8 cellular contexts compared by ENCODE assay signal in the genomic region with DNA sequence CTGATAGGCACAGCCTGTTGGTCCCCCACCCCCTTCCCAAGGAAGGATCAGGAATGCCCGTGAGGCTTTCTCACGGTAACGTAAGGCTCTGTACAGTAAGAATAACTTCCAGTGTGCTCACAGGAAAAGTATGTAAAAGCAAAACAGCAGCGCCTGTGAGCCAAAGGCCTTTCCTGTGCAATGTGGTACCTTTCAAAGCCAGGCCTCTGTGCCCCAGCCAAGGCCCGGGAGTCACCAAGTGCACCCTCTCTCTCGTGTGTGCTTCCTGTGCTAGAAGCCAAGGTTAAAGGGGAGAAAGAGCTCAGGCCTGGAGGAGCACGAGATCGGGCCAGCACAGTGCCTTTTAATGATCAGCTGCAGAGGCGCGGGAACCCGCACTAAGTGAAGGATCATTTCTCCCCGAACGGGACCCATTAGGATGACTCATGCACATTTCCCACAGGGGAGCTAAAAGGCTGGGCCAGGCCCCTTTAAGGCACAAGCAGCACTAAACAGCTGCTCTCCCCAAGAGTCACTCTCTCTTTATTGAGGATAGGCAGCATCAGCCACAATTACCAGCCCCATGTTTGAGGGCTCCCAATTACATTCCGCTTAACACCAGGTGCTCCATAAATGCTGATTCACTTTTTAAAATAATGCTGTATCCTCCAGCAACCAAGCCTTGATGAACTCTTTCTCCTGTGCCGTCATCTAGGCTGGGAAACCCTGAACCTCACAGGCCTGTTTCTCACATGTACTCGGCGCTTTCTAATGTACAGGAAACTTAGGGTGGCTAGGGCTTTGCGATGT. TPM values are rescaled to one million over a fixed set of nuclear protein-coding genes. Genes with fewer than 3 reads are reported as not detected.
DNase-seq lines count a peak whose midpoint lies in the region; ATAC-seq and TF ChIP-seq lines count a peak whose summit lies in the region.

No MANE protein-coding gene starts in this region.

- H2AFZ ChIP-seq in SK-N-SH (ENCODE audit: low read depth): no peak overlapping the region

- no peaks in the 10 kb centered on the region for H3K9me2 ChIP-seq in SK-N-SH

- H3K27me3 ChIP-seq in SK-N-SH (ENCODE audit: insufficient read depth) (no peaks in the 10 kb centered on the region), heart right ventricle (no peaks in the 10 kb centered on the region)

- H3K4me3 ChIP-seq in SK-N-SH (ENCODE audit: low read depth in 2 of 2, low read length in 1 of 2) (no peak overlapping the region), heart right ventricle (peak overlapping the region in 1 of 10 donors; percentile 2), skin epidermis (no peak overlapping the region)

- peaks cover 35% of the 10 kb centered on the region for H3F3A ChIP-seq in SK-N-SH (replicated peaks; ENCODE audit: insufficient read depth)

- DNase-seq in NCI-H345 (lab: John Stamatoyannopoulos, UW) (peak; percentile 22), NCI-H345 treated with DMSO at 0.1 percent for 48 hours (lab: John Stamatoyannopoulos, UW; ENCODE audit: unreplicated experiment) (no peak), SK-N-SH (peak; percentile 47), heart right ventricle (peak; percentile 35 to 59)
- no peak for DNase-seq in effector CD4-positive, alpha-beta T cell
- DNase-seq in activated naive CD4-positive, alpha-beta T cell treated with anti-CD3 and anti-CD28 coated beads, Interleukin-2, amount 50 U/mL, for 72 hours (ENCODE audit: low spot score in 2 of 2): no peak

- no peaks in the 10 kb centered on the region for H4K20me1 ChIP-seq in SK-N-SH (ENCODE audit: insufficient read depth)

- peak overlapping the region; percentile 64 for H3K9ac ChIP-seq in SK-N-SH

- peak overlapping the region; percentile 88 to 100 for H3K27ac ChIP-seq in SK-N-SH (ENCODE audit: low read depth in 2 of 2, low read length in 1 of 2)
- peak overlapping the region; percentile 64 to 89 (median 78) for H3K27ac ChIP-seq in heart right ventricle
- H3K27ac ChIP-seq in skin epidermis: peak overlapping the region in 18 of 21 experiments; percentile 3 to 74 (median 60)

- TF ChIP-seq CTCF in SK-N-SH (IDR thresholded peaks at IDR 0.05) (no peak), heart right ventricle (IDR thresholded peaks at IDR 0.05) (no peak)

- H3K36me3 Mint-ChIP-seq in activated naive CD4-positive, alpha-beta T cell treated with anti-CD3 and anti-CD28 coated beads, Interleukin-2, amount 50 U/mL, for 72 hours: no peaks in the 10 kb centered on the region

- no peak; the same call in 1 of the 2 replicates for TF ChIP-seq RAD21 in SK-N-SH (IDR thresholded peaks at IDR 0.05; ENCODE audit: low read length)

- no peak overlapping the region for H3K27ac Mint-ChIP-seq in activated naive CD4-positive, alpha-beta T cell treated with anti-CD3 and anti-CD28 coated beads, Interleukin-2, amount 50 U/mL, for 72 hours

- H3K9me3 ChIP-seq in SK-N-SH (no peaks in the 10 kb centered on the region), heart right ventricle (no peaks in the 10 kb centered on the region)

- WGBS in SK-N-SH (ENCODE audit: low lambda C conversion rate): 19% methylated on average over 18 of the region's 18 CpGs
- 28% methylated on average over 18 of the region's 18 CpGs for WGBS in heart right ventricle, 2 donors

- H3K4me1 ChIP-seq in SK-N-SH (ENCODE audit: control insufficient read depth in 1 of 2, insufficient read depth in 2 of 2, low read depth in 1 of 2, low read length in 1 of 2): peaks cover 62 to 82% of the 10 kb centered on the region in 2 experiments
- H3K4me1 ChIP-seq in heart right ventricle: peaks cover 39 to 80% (median 53%) of the 10 kb centered on the region in 9 donors

- POLR2A ChIA-PET in SK-N-SH (lab: Yijun Ruan, JAX): interaction anchor here (1.2 kb wide), 1 partner anchor 35 kb away, joined by 3 read pairs; no protein-coding TSS in a partner anchor

- H3K36me3 ChIP-seq in SK-N-SH (replicated peaks in 1 of 2; ENCODE audit: control insufficient read depth in 1 of 2, insufficient read depth in 2 of 2, low read length in 1 of 2) (peaks cover 0 to 10% of the 10 kb centered on the region in 2 experiments), heart right ventricle (peaks cover 0 to 5% (median 0%) of the 10 kb centered on the region in 9 donors)

- peak overlapping the region; percentile 62 for H3K4me2 ChIP-seq in SK-N-SH

- peaks cover 94% of the 10 kb centered on the region for H3K79me2 ChIP-seq in SK-N-SH (ENCODE audit: insufficient read depth)

- intact Hi-C loops in heart right ventricle (cut with DNase I): loop anchor here in 2 of 10 donors (5.0 to 10.0 kb wide), 2 partner anchors 36 to 61 kb away; no protein-coding TSS in a partner anchor

- no peaks in the 10 kb centered on the region for H3K9me3 Mint-ChIP-seq in activated naive CD4-positive, alpha-beta T cell treated with anti-CD3 and anti-CD28 coated beads, Interleukin-2, amount 50 U/mL, for 72 hours

- CTCF ChIA-PET in SK-N-SH (lab: Yijun Ruan, JAX): interaction anchor here (1.1 to 4.2 kb wide), 10 partner anchors 9 to 122 kb away, joined by 3 to 25 read pairs (median 5); partner anchors contain the start of gene SHB

- TF ChIP-seq EP300 in SK-N-SH (IDR thresholded peaks at IDR 0.05; ENCODE audit: borderline replicate concordance in 1 of 2, low read depth in 1 of 2, low read length in 1 of 2): peak in 1 of 2 experiments; percentile 67; a peak in 1 of 4 replicates

- peak; percentile 65 to 82 (median 73) for ATAC-seq in heart right ventricle
- no peak for ATAC-seq in GM21390 (IDR thresholded peaks at IDR 0.05; ENCODE audit: unreplicated experiment)
- ATAC-seq in activated naive CD4-positive, alpha-beta T cell treated with anti-CD3 and anti-CD28 coated beads, Interleukin-2, amount 50 U/mL, for 72 hours: no peak

TF ChIP-seq in SK-N-SH, 30 proteins besides CTCF, POLR2A, EP300 and RAD21 (continues in another document):
- peak; percentile 59 for TF ChIP-seq MAX (IDR thresholded peaks at IDR 0.05; ENCODE audit: low read depth)
- TF ChIP-seq RXRA (IDR thresholded peaks at IDR 0.05; ENCODE audit: borderline replicate concordance, low read depth): peak; percentile 71; the same call in 1 of the 2 replicates
- TF ChIP-seq GATA2 (CRISPR knock-in tag; IDR thresholded peaks at IDR 0.05): no peak
- TF ChIP-seq NRF1 (IDR thresholded peaks at IDR 0.05; ENCODE audit: low read depth, low read length): no peak
- TF ChIP-seq RCOR1 (IDR thresholded peaks at IDR 0.05; ENCODE audit: low read length): no peak
- 0 out of 2 replicates have a peak, but pooled peaks have one; percentile 16 for TF ChIP-seq TEAD4 (IDR thresholded peaks at IDR 0.05; ENCODE audit: borderline replicate concordance, insufficient read depth)
- peak; percentile 65 for TF ChIP-seq JUND (IDR thresholded peaks at IDR 0.05)
- TF ChIP-seq NFIC (IDR thresholded peaks at IDR 0.05; ENCODE audit: borderline replicate concordance): peak; percentile 70
- peak; percentile 73 for TF ChIP-seq TCF12 (IDR thresholded peaks at IDR 0.05)
- TF ChIP-seq TAF1 (IDR thresholded peaks at IDR 0.05; ENCODE audit: borderline replicate concordance, low read depth, low read length): 0 out of 2 replicates have a peak, but pooled peaks have one; percentile 29
- 0 out of 2 replicates have a peak, but pooled peaks have one; percentile 10 for TF ChIP-seq REST (IDR thresholded peaks at IDR 0.05; ENCODE audit: low read depth, low read length)

RNA-seq across cellular contexts. Expression of gene SHB, which starts 42.8 kb away (rescaled TPM):
- polyA plus RNA-seq in SK-N-SH (2012; rRNA removed) (20.5 and 26.0 TPM in 2 replicates), heart right ventricle (10 to 100 TPM in 1 of 2 donors, 1 to 10 TPM in 1; 5.7 to 19.2 TPM)
- polyA plus RNA-seq in SK-N-SH (2012; cell fraction: cytosol; rRNA removed): 14.2 and 18.7 TPM in 2 replicates
- polyA plus RNA-seq in SK-N-SH (2012; cell fraction: nucleus; rRNA removed): 21.7 and 22.0 TPM in 2 replicates
- total RNA-seq in heart right ventricle: 10 to 100 TPM; 13.9 to 26.6 (median 18.0) TPM
- 1 to 10 TPM in 1 of 2 donors, under 1 TPM in 1; 0.34 to 1.7 TPM for total RNA-seq in activated naive CD4-positive, alpha-beta T cell treated with anti-CD3 and anti-CD28 coated beads, Interleukin-2, amount 50 U/mL, for 72 hours

Comparison
In these comparisons a context has a peak if more than half of its experiments do, and no peak if none do; other contexts are left out.
1. DNase-seq: peak in NCI-H345 (single experiment), SK-N-SH (single experiment) and heart right ventricle (2 of 2); none in NCI-H345 treated with DMSO at 0.1 percent for 48 hours (single experiment), effector CD4-positive, alpha-beta T cell (single experiment) and activated naive CD4-positive, alpha-beta T cell treated with anti-CD3 and anti-CD28 coated beads, Interleukin-2, amount 50 U/mL, for 72 hours (0 of 2).
2. ATAC-seq: peak in heart right ventricle (8 of 8); none in GM21390 (single experiment) and activated naive CD4-positive, alpha-beta T cell treated with anti-CD3 and anti-CD28 coated beads, Interleukin-2, amount 50 U/mL, for 72 hours (0 of 2).
3. RNA of gene SHB, which starts 42.8 kb away (total RNA-seq): 13.9 to 26.6 TPM in heart right ventricle; 0.34 to 1.7 TPM in activated naive CD4-positive, alpha-beta T cell treated with anti-CD3 and anti-CD28 coated beads, Interleukin-2, amount 50 U/mL, for 72 hours; every median in the first group is over 4 times any median in the second.
4. Peak in every context shown above with its lines, with median percentiles within 50 percentile points of each other: H3K27ac ChIP-seq.